ENCODE assay signal across 11 cellular contexts in genomic region chr3:113607219-113607596, GRCh38.
DNase-seq lines count a peak whose midpoint lies in the region; ATAC-seq lines count a peak whose summit lies in the region.
"Had no signal": no experiment of that assay in that cellular context is flagged by ENCODE, and none has a peak within 500 bp of the region (broad histone marks: within the 10 kb centered on the region; RNA-seq: fewer than 3 reads in every experiment).

No MANE protein-coding gene starts in this region.

- in situ Hi-C loops in G401 (cut with HindIII; ENCODE audit: low sequenced_read_pairs): no loop called here

- ATAC-seq in GM21360 (IDR thresholded peaks at IDR 0.05; ENCODE audit: unreplicated experiment): peak; percentile 5

- peak overlapping the region; percentile 66 for H3K27ac ChIP-seq in KOPT-K1 (ENCODE audit: low read depth, low read length, poor library complexity, severe bottlenecking)
- H3K27ac ChIP-seq: ovary had no signal

- no peaks in the 10 kb centered on the region for H3K9me3 ChIP-seq in KOPT-K1 (ENCODE audit: insufficient read depth, low read length, poor library complexity, severe bottlenecking)
- H3K9me3 ChIP-seq: ovary had no signal

- H3K36me3 ChIP-seq in KOPT-K1 (ENCODE audit: insufficient read depth, low read length): peaks cover 52% of the 10 kb centered on the region
- H3K36me3 ChIP-seq: ovary had no signal

- DNase-seq in G401 (ENCODE audit: low spot score) (peak; percentile 53), myocyte (ENCODE audit: low read depth) (peak; percentile 75), GM03348 (ENCODE audit: low spot score) (no peak), NCI-H2107 (lab: John Stamatoyannopoulos, UW) (no peak), germinal center (ENCODE audit: low spot score) (no peak), NCI-H345 treated with DMSO at 0.1 percent for 48 hours (lab: John Stamatoyannopoulos, UW; ENCODE audit: unreplicated experiment) (no peak)
- DNase-seq: NCI-H1417, OCI-M1, ovary had no signal

Comparison
In these comparisons a context has a peak if more than half of its experiments do, and no peak if none do; other contexts are left out.
1. DNase-seq: peak in G401 (single experiment) and myocyte (single experiment); none in GM03348 (single experiment), NCI-H2107 (single experiment), germinal center (single experiment) and NCI-H345 treated with DMSO at 0.1 percent for 48 hours (single experiment).